9 cellular contexts compared by ENCODE assay signal in the genomic region with DNA sequence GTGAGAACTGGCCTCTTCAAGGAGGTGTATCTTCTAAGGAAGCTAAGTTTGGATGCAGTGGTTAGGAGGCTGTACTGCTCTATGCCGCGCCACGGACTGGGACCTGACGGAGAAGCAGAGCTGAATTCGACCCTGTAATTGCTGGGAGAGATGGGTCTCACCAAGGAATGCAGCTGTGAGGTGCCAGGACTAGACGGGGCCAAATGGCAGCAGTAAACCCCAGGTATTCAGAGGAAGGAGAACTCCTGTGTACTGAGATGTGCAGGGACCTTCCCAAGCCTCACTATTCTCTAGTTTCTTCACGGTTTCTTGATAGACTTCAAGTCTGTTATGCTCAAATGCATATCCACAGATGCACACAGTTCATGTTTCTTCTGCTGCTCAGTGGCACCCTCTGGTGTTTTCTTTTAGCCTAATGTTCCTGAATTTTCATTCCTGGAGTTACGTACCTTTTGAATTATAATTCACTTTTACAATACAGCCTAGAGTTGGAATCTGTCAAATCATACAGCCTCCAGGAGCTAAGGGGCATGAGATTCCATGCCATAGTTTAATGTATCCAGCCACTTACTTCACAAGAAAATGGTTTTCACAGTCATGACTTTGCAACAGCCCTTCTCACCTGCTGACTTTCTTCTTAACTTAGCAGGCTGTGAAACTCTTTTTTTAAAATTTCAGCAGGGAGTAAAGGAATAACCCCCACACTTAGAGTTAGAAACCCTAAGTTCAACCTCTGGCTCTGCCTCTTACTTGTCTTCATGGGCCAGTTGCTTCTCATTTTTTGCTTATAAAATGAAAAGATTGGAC.
A peak's percentile ranks its signal among the peaks of the same experiment; 100 is the strongest.
DNase-seq lines count a peak whose midpoint lies in the region; ATAC-seq and TF ChIP-seq lines count a peak whose summit lies in the region.
"Had no signal": no experiment of that assay in that cellular context is flagged by ENCODE, and none has a peak within 500 bp of the region (broad histone marks: within the 10 kb centered on the region; RNA-seq: fewer than 3 reads in every experiment).

No MANE protein-coding gene starts in this region.

- peaks cover 31% of the 10 kb centered on the region for H3K27me3 Mint-ChIP-seq in HFFc6 (ENCODE audit: insufficient read depth)
- peaks cover 5% of the 10 kb centered on the region for H3K27me3 Mint-ChIP-seq in glutamatergic neuron (ENCODE audit: unreplicated experiment)
- peaks cover 30% of the 10 kb centered on the region for H3K27me3 Mint-ChIP-seq in type B pancreatic cell

- TF ChIP-seq CTCF in HFFc6 (IDR thresholded peaks at IDR 0.05) (peak; percentile 83), glutamatergic neuron (IDR thresholded peaks at IDR 0.05; ENCODE audit: partially characterized antibody, unreplicated experiment) (peak; percentile 73), type B pancreatic cell (conservative IDR thresholded peaks at IDR 0.05) (peak; percentile 78)

- no peaks in the 10 kb centered on the region for H3K4me1 Mint-ChIP-seq in HFFc6 (ENCODE audit: low read depth)
- peaks cover 3% of the 10 kb centered on the region for H3K4me1 Mint-ChIP-seq in glutamatergic neuron (ENCODE audit: low read depth, unreplicated experiment)
- H3K4me1 Mint-ChIP-seq in type B pancreatic cell (ENCODE audit: unreplicated experiment) = peaks cover 7% of the 10 kb centered on the region

- H3K4me3 Mint-ChIP-seq in HFFc6 = no peak overlapping the region
- H3K4me3 Mint-ChIP-seq in glutamatergic neuron (ENCODE audit: unreplicated experiment) = no peak overlapping the region
- no peak overlapping the region for H3K4me3 Mint-ChIP-seq in type B pancreatic cell
- H3K4me3 Mint-ChIP-seq: stimulated activated naive CD8-positive, alpha-beta T cell treated with anti-CD3 and anti-CD28 coated beads, Interleukin-15, Interleukin-2, amounts not matched to agents 100 ng/mL and 50 ng/mL, for 24 hours had no signal

- H3K36me3 Mint-ChIP-seq in HFFc6 (ENCODE audit: low read depth) (no peaks in the 10 kb centered on the region), glutamatergic neuron (ENCODE audit: unreplicated experiment) (no peaks in the 10 kb centered on the region), type B pancreatic cell (no peaks in the 10 kb centered on the region)

- peak; percentile 57 for DNase-seq in AG20443 (ENCODE audit: low spot score)
- peak; percentile 37 for DNase-seq in HFFc6
- peak; percentile 27 for DNase-seq in SKM-1 (lab: John Stamatoyannopoulos, UW; ENCODE audit: unreplicated experiment)
- no peak for DNase-seq in glutamatergic neuron
- no peak for DNase-seq in type B pancreatic cell (ENCODE audit: extremely low spot score, unreplicated experiment)
- DNase-seq in activated gamma-delta T cell treated with Interleukin-2 at 50 U/mL for 16 hours = no peak
- no peak for DNase-seq in globus pallidus (ENCODE audit: low spot score)

- H3K9me3 Mint-ChIP-seq in HFFc6 (no peaks in the 10 kb centered on the region), glutamatergic neuron (ENCODE audit: unreplicated experiment) (peaks cover 3% of the 10 kb centered on the region), type B pancreatic cell (no peaks in the 10 kb centered on the region)
- H3K9me3 Mint-ChIP-seq: stimulated activated naive CD8-positive, alpha-beta T cell treated with anti-CD3 and anti-CD28 coated beads, Interleukin-15, Interleukin-2, amounts not matched to agents 100 ng/mL and 50 ng/mL, for 24 hours had no signal

- no peak overlapping the region for H3K27ac Mint-ChIP-seq in HFFc6
- no peak overlapping the region for H3K27ac Mint-ChIP-seq in glutamatergic neuron (ENCODE audit: unreplicated experiment)
- H3K27ac Mint-ChIP-seq in type B pancreatic cell = no peak overlapping the region
- H3K27ac Mint-ChIP-seq: stimulated activated naive CD8-positive, alpha-beta T cell treated with anti-CD3 and anti-CD28 coated beads, Interleukin-15, Interleukin-2, amounts not matched to agents 100 ng/mL and 50 ng/mL, for 24 hours had no signal

- no peak for ATAC-seq in GM21515 (IDR thresholded peaks at IDR 0.05; ENCODE audit: unreplicated experiment)

Comparison
In these comparisons a context has a peak if more than half of its experiments do, and no peak if none do; other contexts are left out.
1. DNase-seq: peak in AG20443 (single experiment), HFFc6 (single experiment) and SKM-1 (single experiment); none in glutamatergic neuron (single experiment), type B pancreatic cell (single experiment), activated gamma-delta T cell treated with Interleukin-2 at 50 U/mL for 16 hours (single experiment) and globus pallidus (single experiment).
2. Peak in every context shown above with its lines, with median percentiles within 50 percentile points of each other: CTCF ChIP-seq.